24 cellular contexts compared by ENCODE assay signal in genomic region chr13:20498659-20499058, GRCh38.
"Had no signal": no experiment of that assay in that cellular context is flagged by ENCODE, and none has a peak within 500 bp of the region (broad histone marks: within the 10 kb centered on the region; RNA-seq: fewer than 3 reads in every experiment).

No MANE protein-coding gene starts in this region.

- H3K4me3 ChIP-seq: colonic mucosa, coronary artery, dorsolateral prefrontal cortex, esophagus muscularis mucosa, esophagus squamous epithelium, gastrocnemius medialis, gastroesophageal sphincter, heart left ventricle, heart right ventricle had no signal

- ATAC-seq: effector memory CD8-positive, alpha-beta T cell; esophagus mucosa; foreskin keratinocyte; gastrocnemius medialis; gastroesophageal sphincter; heart left ventricle; heart right ventricle had no signal

- H3K4me3 Mint-ChIP-seq: dendritic cell treated with granulocyte-macrophage colony-stimulating factor and Interleukin-4, amounts not matched to agents 40 ng/mL and 50 ng/mL, for 4 days; effector memory CD8-positive, alpha-beta T cell had no signal

- H3K27me3 Mint-ChIP-seq: dendritic cell treated with granulocyte-macrophage colony-stimulating factor and Interleukin-4, amounts not matched to agents 40 ng/mL and 50 ng/mL, for 4 days; effector memory CD8-positive, alpha-beta T cell had no signal

- H3K27ac Mint-ChIP-seq: dendritic cell treated with granulocyte-macrophage colony-stimulating factor and Interleukin-4, amounts not matched to agents 40 ng/mL and 50 ng/mL, for 4 days; effector memory CD8-positive, alpha-beta T cell had no signal

- H3K4me1 ChIP-seq: colonic mucosa, gastrocnemius medialis had no signal

- DNase-seq: colonic mucosa; cortex of kidney; dermis blood vessel endothelial cell; dorsolateral prefrontal cortex; effector CD4-positive, alpha-beta T cell; effector CD8-positive, alpha-beta T cell; effector memory CD4-positive, alpha-beta T cell; effector memory CD8-positive, alpha-beta T cell; erythroblast; esophagus squamous epithelium; foreskin fibroblast; foreskin keratinocyte; foreskin melanocyte; gastrocnemius medialis; glutamatergic neuron; head of caudate nucleus; heart left ventricle; heart right ventricle had no signal

- H3K27ac ChIP-seq: colonic mucosa, coronary artery, epithelial cell of prostate, esophagus muscularis mucosa, esophagus squamous epithelium, foreskin keratinocyte, gastrocnemius medialis, gastroesophageal sphincter, heart left ventricle, heart right ventricle had no signal

- H3K9me3 ChIP-seq: colonic mucosa, esophagus muscularis mucosa, esophagus squamous epithelium, gastrocnemius medialis, gastroesophageal sphincter had no signal

- H3K27me3 ChIP-seq: colonic mucosa, dorsolateral prefrontal cortex, esophagus muscularis mucosa, esophagus squamous epithelium, foreskin keratinocyte, gastrocnemius medialis, gastroesophageal sphincter, heart left ventricle, heart right ventricle had no signal

- H3K36me3 ChIP-seq: colonic mucosa, esophagus squamous epithelium had no signal

- H3K9me3 Mint-ChIP-seq: dendritic cell treated with granulocyte-macrophage colony-stimulating factor and Interleukin-4, amounts not matched to agents 40 ng/mL and 50 ng/mL, for 4 days; effector memory CD8-positive, alpha-beta T cell had no signal
